1 cellular context compared by ENCODE assay signal in the genomic region with DNA sequence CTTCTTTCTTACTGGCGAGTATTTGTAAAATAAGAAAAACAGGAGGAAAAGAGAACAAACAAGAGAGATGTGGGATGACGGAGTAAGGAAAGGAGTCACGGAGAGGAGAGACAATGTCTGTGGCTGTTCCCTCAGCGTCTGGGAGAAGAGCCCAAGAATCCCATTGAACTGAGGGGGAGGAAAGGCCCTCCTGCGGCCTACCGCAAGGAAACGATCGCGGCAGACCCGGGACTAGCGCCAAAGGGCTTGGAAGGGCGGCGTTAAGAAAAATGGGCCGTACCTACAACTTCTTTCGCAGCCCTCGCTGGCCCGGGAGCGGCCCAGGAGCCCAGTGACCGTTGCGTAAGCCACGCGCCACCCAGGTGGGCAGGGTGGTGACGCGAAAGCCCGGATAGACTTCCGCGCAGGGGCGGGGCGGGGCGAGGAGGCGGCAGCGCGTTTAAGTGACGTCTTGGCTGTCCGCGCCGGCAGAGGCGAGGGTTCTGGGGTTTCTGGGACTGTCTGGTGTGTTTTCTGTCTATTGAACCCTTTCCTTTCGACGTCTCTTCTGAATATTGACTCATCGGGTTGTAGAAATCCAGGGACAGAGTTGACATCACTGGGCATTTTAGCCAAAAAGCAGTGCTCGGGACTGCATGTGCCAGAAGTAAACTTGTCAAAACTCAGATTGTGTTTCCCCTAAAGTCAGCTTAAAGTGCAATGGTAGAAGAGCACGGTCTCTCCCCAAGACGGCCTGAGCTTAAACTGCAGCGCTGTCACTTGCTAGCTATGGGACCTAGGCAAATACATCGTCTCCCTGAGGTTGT.
A peak's percentile ranks its signal among the peaks of the same experiment; 100 is the strongest.
TF ChIP-seq lines count a peak whose summit lies in the region.

TSS of gene SLC9B1 (minus strand) at position 387 of the 806 bp plus-strand sequence. CDS start 27,994 bp downstream, outside the sequence.

TF ChIP-seq in HepG2, 621 proteins besides CTCF, POLR2A, EP300 and RAD21 (continued from another document and continues in another):
- TF ChIP-seq ZNF609 (CRISPR knock-in tag; IDR thresholded peaks at IDR 0.05; ENCODE audit: borderline replicate concordance) (peak; percentile 66; the same call in 1 of the 2 replicates), HNRNPK (IDR thresholded peaks at IDR 0.05; ENCODE audit: low read depth, low read length, poor library complexity, severe bottlenecking) (peak; percentile 32), ZNF260 (CRISPR knock-in tag; IDR thresholded peaks at IDR 0.05; ENCODE audit: borderline replicate concordance, low read depth) (no peak), ZFP36 (IDR thresholded peaks at IDR 0.05; ENCODE audit: borderline replicate concordance, low read depth, low read length, partially characterized antibody) (no peak), ZNF687 (CRISPR knock-in tag; IDR thresholded peaks at IDR 0.05) (peak; percentile 98), MXD4 (CRISPR knock-in tag; IDR thresholded peaks at IDR 0.05) (no peak), LCORL (IDR thresholded peaks at IDR 0.05) (no peak), LCORL (CRISPR knock-in tag; IDR thresholded peaks at IDR 0.05) (peak; percentile 81), AFF4 (CRISPR knock-in tag; IDR thresholded peaks at IDR 0.05) (no peak), ASH2L (IDR thresholded peaks at IDR 0.05; ENCODE audit: insufficient read length, low read depth, low read length) (peak; percentile 63), MAX (IDR thresholded peaks at IDR 0.05) (peak; percentile 94), NR2F1 (CRISPR knock-in tag; IDR thresholded peaks at IDR 0.05) (no peak), SALL1 (CRISPR knock-in tag; IDR thresholded peaks at IDR 0.05) (peak; percentile 83), ZNF709 (CRISPR knock-in tag; IDR thresholded peaks at IDR 0.05) (peak; percentile 38; the same call in 1 of the 2 replicates), AHR (CRISPR knock-in tag; IDR thresholded peaks at IDR 0.05) (0 out of 2 replicates have a peak, but pooled peaks have one; percentile 23), ZKSCAN5 (CRISPR knock-in tag; IDR thresholded peaks at IDR 0.05) (no peak), SP1 (IDR thresholded peaks at IDR 0.05) (no peak), SP1 (CRISPR knock-in tag; IDR thresholded peaks at IDR 0.05) (peak; percentile 90), CAMTA2 (CRISPR knock-in tag; IDR thresholded peaks at IDR 0.05; ENCODE audit: borderline replicate concordance) (peak; percentile 46; the same call in 1 of the 2 replicates), ZNF883 (CRISPR knock-in tag; IDR thresholded peaks at IDR 0.05; ENCODE audit: not compliant biosample characterization) (peak; percentile 81), TOE1 (CRISPR knock-in tag; IDR thresholded peaks at IDR 0.05) (no peak), CENPBD1 (CRISPR knock-in tag; IDR thresholded peaks at IDR 0.05; ENCODE audit: borderline replicate concordance, low read depth) (no peak), ZNF737 (CRISPR knock-in tag; IDR thresholded peaks at IDR 0.05; ENCODE audit: borderline replicate concordance) (no peak; the same call in 1 of the 2 replicates), KLF12 (CRISPR knock-in tag; IDR thresholded peaks at IDR 0.05; ENCODE audit: borderline replicate concordance) (0 out of 2 replicates have a peak, but pooled peaks have one; percentile 56), HHEX (CRISPR knock-in tag; IDR thresholded peaks at IDR 0.05) (no peak), ZNF207 (IDR thresholded peaks at IDR 0.05; ENCODE audit: borderline replicate concordance) (no peak), KDM4B (CRISPR knock-in tag; IDR thresholded peaks at IDR 0.05) (peak; percentile 71; the same call in 1 of the 2 replicates), TP53 (CRISPR knock-in tag; conservative IDR thresholded peaks at IDR 0.05) (no peak), SIN3A (IDR thresholded peaks at IDR 0.05; ENCODE audit: borderline replicate concordance, low read depth, low read length) (peak; percentile 62; the same call in 1 of the 2 replicates), MAF1 (CRISPR knock-in tag; IDR thresholded peaks at IDR 0.05; ENCODE audit: borderline replicate concordance) (no peak), GABPA (IDR thresholded peaks at IDR 0.05; ENCODE audit: low read depth, low read length) (no peak), GABPA (CRISPR knock-in tag; IDR thresholded peaks at IDR 0.05; ENCODE audit: low read depth) (peak; percentile 73), ZBTB38 (CRISPR knock-in tag; IDR thresholded peaks at IDR 0.05) (peak; percentile 48; the same call in 1 of the 2 replicates), ZNF644 (CRISPR knock-in tag; IDR thresholded peaks at IDR 0.05; ENCODE audit: low read depth) (no peak), MED8 (CRISPR knock-in tag; IDR thresholded peaks at IDR 0.05; ENCODE audit: insufficient replicate concordance) (peak; percentile 65), ZNF354B (CRISPR knock-in tag; IDR thresholded peaks at IDR 0.05) (no peak; the same call in 1 of the 2 replicates), DBP (CRISPR knock-in tag; IDR thresholded peaks at IDR 0.05; ENCODE audit: not compliant biosample characterization) (no peak), MEF2D (CRISPR knock-in tag; IDR thresholded peaks at IDR 0.05) (no peak; the same call in 1 of the 2 replicates), ZNF224 (CRISPR knock-in tag; IDR thresholded peaks at IDR 0.05) (no peak)
- TF ChIP-seq, protein P1, sequence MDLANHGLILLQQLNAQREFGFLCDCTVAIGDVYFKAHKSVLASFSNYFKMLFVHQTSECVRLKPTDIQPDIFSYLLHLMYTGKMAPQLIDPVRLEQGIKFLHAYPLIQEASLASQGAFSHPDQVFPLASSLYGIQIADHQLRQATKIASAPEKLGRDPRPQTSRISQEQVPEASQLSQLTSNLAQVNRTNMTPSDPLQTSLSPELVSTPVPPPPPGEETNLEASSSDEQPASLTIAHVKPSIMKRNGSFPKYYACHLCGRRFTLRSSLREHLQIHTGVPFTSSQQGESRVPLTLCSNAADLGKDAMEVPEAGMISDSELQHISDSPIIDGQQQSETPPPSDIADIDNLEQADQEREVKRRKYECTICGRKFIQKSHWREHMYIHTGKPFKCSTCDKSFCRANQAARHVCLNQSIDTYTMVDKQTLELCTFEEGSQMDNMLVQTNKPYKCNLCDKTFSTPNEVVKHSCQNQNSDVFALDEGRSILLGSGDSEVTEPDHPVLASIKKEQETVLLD (CRISPR knock-in tag; IDR thresholded peaks at IDR 0.05; ENCODE audit: low read depth), result peak; percentile 50; the same call in 1 of the 2 replicates
- TF ChIP-seq, protein P2, sequence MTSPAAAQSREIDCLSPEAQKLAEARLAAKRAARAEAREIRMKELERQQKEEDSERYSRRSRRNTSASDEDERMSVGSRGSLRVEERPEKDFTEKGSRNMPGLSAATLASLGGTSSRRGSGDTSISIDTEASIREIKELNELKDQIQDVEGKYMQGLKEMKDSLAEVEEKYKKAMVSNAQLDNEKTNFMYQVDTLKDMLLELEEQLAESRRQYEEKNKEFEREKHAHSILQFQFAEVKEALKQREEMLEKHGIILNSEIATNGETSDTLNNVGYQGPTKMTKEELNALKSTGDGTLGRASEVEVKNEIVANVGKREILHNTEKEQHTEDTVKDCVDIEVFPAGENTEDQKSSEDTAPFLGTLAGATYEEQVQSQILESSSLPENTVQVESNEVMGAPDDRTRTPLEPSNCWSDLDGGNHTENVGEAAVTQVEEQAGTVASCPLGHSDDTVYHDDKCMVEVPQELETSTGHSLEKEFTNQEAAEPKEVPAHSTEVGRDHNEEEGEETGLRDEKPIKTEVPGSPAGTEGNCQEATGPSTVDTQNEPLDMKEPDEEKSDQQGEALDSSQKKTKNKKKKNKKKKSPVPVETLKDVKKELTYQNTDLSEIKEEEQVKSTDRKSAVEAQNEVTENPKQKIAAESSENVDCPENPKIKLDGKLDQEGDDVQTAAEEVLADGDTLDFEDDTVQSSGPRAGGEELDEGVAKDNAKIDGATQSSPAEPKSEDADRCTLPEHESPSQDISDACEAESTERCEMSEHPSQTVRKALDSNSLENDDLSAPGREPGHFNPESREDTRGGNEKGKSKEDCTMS (CRISPR knock-in tag; conservative IDR thresholded peaks at IDR 0.05), result no peak
